In genomic region chr12:132056959-132057358, GRCh38 we compare ENCODE assay signal across 28 cellular contexts.
A peak's percentile ranks its signal among the peaks of the same experiment; 100 is the strongest.
DNase-seq lines count a peak whose midpoint lies in the region; ATAC-seq and TF ChIP-seq lines count a peak whose summit lies in the region.
"Had no signal": no experiment of that assay in that cellular context is flagged by ENCODE, and none has a peak within 500 bp of the region (broad histone marks: within the 10 kb centered on the region; RNA-seq: fewer than 3 reads in every experiment).

No MANE protein-coding gene starts in this region.

- no peaks in the 10 kb centered on the region for H3K9me3 Mint-ChIP-seq in stimulated activated naive B cell treated with anti-CD40 and anti-IgM and Interleukin-4, amounts not matched to agents 10 μg/mL and 1 μg/mL and 100 μg/mL, for 72 hours
- H3K9me3 Mint-ChIP-seq: activated naive CD4-positive, alpha-beta T cell treated with anti-CD3 and anti-CD28 coated beads, Interleukin-2, amount 50 U/mL, for 72 hours; activated T-helper 1 cell treated with anti-CD3 and anti-CD28 coated beads, Interleukin-12 subunit alpha, Interleukin-12 subunit beta, Interleukin-2, Interleukin-4 antibody, amounts not matched to agents 30 ng/mL and 10 ng/mL and 1 ng/mL, durations not matched to agents 14 hours and 24 hours and 36 hours; naive thymus-derived CD8-positive, alpha-beta T cell; stimulated activated naive CD8-positive, alpha-beta T cell treated with anti-CD3 and anti-CD28 coated beads, Interleukin-15, Interleukin-2, amounts not matched to agents 100 ng/mL and 50 ng/mL, for 24 hours had no signal

- no peak overlapping the region for H3K27ac ChIP-seq in PC-3 (ENCODE audit: low read length)
- H3K27ac ChIP-seq: breast epithelium, epithelial cell of prostate, HL-60, SJCRH30, thoracic aorta had no signal

- H3K79me2 ChIP-seq in PC-3 (ENCODE audit: low read length), result no peaks in the 10 kb centered on the region

- H3K27ac Mint-ChIP-seq in stimulated activated naive B cell treated with anti-CD40 and anti-IgM and Interleukin-4, amounts not matched to agents 10 μg/mL and 1 μg/mL and 100 μg/mL, for 72 hours, result no peak overlapping the region
- H3K27ac Mint-ChIP-seq: activated CD8-positive, alpha-beta memory T cell treated with anti-CD3 and anti-CD28 coated beads, Interleukin-2, amount 10 ng/mL, durations not matched to agents 7 days and 5 days; activated naive CD4-positive, alpha-beta T cell treated with anti-CD3 and anti-CD28 coated beads, Interleukin-2, amount 50 U/mL, for 72 hours; activated T-helper 1 cell treated with anti-CD3 and anti-CD28 coated beads, Interleukin-12 subunit alpha, Interleukin-12 subunit beta, Interleukin-2, Interleukin-4 antibody, amounts not matched to agents 30 ng/mL and 10 ng/mL and 1 ng/mL, durations not matched to agents 14 hours and 24 hours and 36 hours; stimulated activated naive CD8-positive, alpha-beta T cell treated with anti-CD3 and anti-CD28 coated beads, Interleukin-15, Interleukin-2, amounts not matched to agents 100 ng/mL and 50 ng/mL, for 24 hours had no signal

- DNase-seq in activated effector memory CD4-positive, alpha-beta T cell treated with anti-CD3 and anti-CD28 coated beads, Interleukin-2, amount 50 U/mL, for 16 hours, result peak; percentile 33
- no peak for DNase-seq in activated effector memory CD4-positive, alpha-beta T cell treated with Interleukin-2 at 50 U/mL for 16 hours
- DNase-seq in PC-3 (peak; percentile 26), Kasumi-1 (lab: John Stamatoyannopoulos, UW) (no peak), NOMO-1 treated with DMSO at 0.1 percent for 48 hours (lab: John Stamatoyannopoulos, UW; ENCODE audit: unreplicated experiment) (no peak)
- no peak for DNase-seq in stimulated activated naive B cell treated with anti-CD40 and anti-IgM and Interleukin-4, amounts not matched to agents 10 μg/mL and 1 μg/mL and 100 μg/mL, for 72 hours
- DNase-seq: 8988T; activated CD8-positive, alpha-beta memory T cell treated with anti-CD3 and anti-CD28 coated beads, Interleukin-2, amount 10 ng/mL, durations not matched to agents 7 days and 5 days; AML-193; DMS153; effector CD4-positive, alpha-beta T cell; H7; left ventricle myocardium superior; naive thymus-derived CD8-positive, alpha-beta T cell; NCI-H1694 treated with DMSO at 0.1 percent for 48 hours; NCI-H510A treated with DMSO at 0.1 percent for 48 hours; occipital lobe; SJCRH30; T1000 had no signal

- H4K20me1 ChIP-seq in PC-3 (ENCODE audit: low read length), result no peaks in the 10 kb centered on the region

- no peaks in the 10 kb centered on the region for H3K9me2 ChIP-seq in PC-3 (replicated peaks; ENCODE audit: low read length)

- no peaks in the 10 kb centered on the region for H3K9me3 ChIP-seq in PC-3 (ENCODE audit: low read length)
- H3K9me3 ChIP-seq: breast epithelium, SJCRH30, thoracic aorta had no signal

- no peak overlapping the region for H3K4me3 ChIP-seq in PC-3 (ENCODE audit: low read length)
- H3K4me3 ChIP-seq: breast epithelium, SJCRH30, thoracic aorta had no signal

- H3K4me1 Mint-ChIP-seq in stimulated activated naive B cell treated with anti-CD40 and anti-IgM and Interleukin-4, amounts not matched to agents 10 μg/mL and 1 μg/mL and 100 μg/mL, for 72 hours, result peaks cover 29 to 34% of the 10 kb centered on the region in 2 donors
- H3K4me1 Mint-ChIP-seq: activated CD8-positive, alpha-beta memory T cell treated with anti-CD3 and anti-CD28 coated beads, Interleukin-2, amount 10 ng/mL, durations not matched to agents 7 days and 5 days had no signal

- CTCF ChIA-PET in PC-3 (lab: Charles Lee), result no interaction called here

- no peak for TF ChIP-seq CTCF in PC-3 (conservative IDR thresholded peaks at IDR 0.05; ENCODE audit: low read depth, low read length)

- H3K9ac ChIP-seq in PC-3 (ENCODE audit: low read length), result no peak overlapping the region

- no peak overlapping the region for H2AFZ ChIP-seq in PC-3 (ENCODE audit: low read length)

- POLR2A ChIA-PET in PC-3 (lab: Charles Lee; ENCODE audit: unreplicated experiment), result no interaction called here

- BruUV-seq in PC-3 (replicated peaks; lab: Mats Ljungman, UMichigan), result no TSS peak

- H3K27me3 Mint-ChIP-seq in stimulated activated naive B cell treated with anti-CD40 and anti-IgM and Interleukin-4, amounts not matched to agents 10 μg/mL and 1 μg/mL and 100 μg/mL, for 72 hours, result no peaks in the 10 kb centered on the region
- H3K27me3 Mint-ChIP-seq: activated CD8-positive, alpha-beta memory T cell treated with anti-CD3 and anti-CD28 coated beads, Interleukin-2, amount 10 ng/mL, durations not matched to agents 7 days and 5 days; naive thymus-derived CD8-positive, alpha-beta T cell; stimulated activated naive CD8-positive, alpha-beta T cell treated with anti-CD3 and anti-CD28 coated beads, Interleukin-15, Interleukin-2, amounts not matched to agents 100 ng/mL and 50 ng/mL, for 24 hours had no signal

- H3K36me3 Mint-ChIP-seq in stimulated activated naive B cell treated with anti-CD40 and anti-IgM and Interleukin-4, amounts not matched to agents 10 μg/mL and 1 μg/mL and 100 μg/mL, for 72 hours, result peaks cover 77 to 87% of the 10 kb centered on the region in 2 donors

- H3K4me1 ChIP-seq in PC-3 (ENCODE audit: insufficient read depth, low read length), result no peaks in the 10 kb centered on the region
- H3K4me1 ChIP-seq: breast epithelium, SJCRH30 had no signal

- ATAC-seq in HG02610 (IDR thresholded peaks at IDR 0.05; ENCODE audit: unreplicated experiment) (peak; percentile 57), PC-3 (no peak), HG03039 (IDR thresholded peaks at IDR 0.05; ENCODE audit: unreplicated experiment) (no peak)
- ATAC-seq in stimulated activated naive B cell treated with anti-CD40 and anti-IgM and Interleukin-4, amounts not matched to agents 10 μg/mL and 1 μg/mL and 100 μg/mL, for 72 hours (replicated peaks), result peak; percentile 90
- ATAC-seq: activated CD8-positive, alpha-beta memory T cell treated with anti-CD3 and anti-CD28 coated beads, Interleukin-2, amount 10 ng/mL, durations not matched to agents 7 days and 5 days; activated naive CD4-positive, alpha-beta T cell treated with anti-CD3 and anti-CD28 coated beads, Interleukin-2, amount 50 U/mL, for 72 hours; left ventricle myocardium superior; naive thymus-derived CD8-positive, alpha-beta T cell had no signal

- H3F3A ChIP-seq in PC-3 (ENCODE audit: low read length, unreplicated experiment), result no peaks in the 10 kb centered on the region

- peaks cover 42% of the 10 kb centered on the region for H3K36me3 ChIP-seq in PC-3 (ENCODE audit: low read depth, low read length)

- intact Hi-C loops in PC-3 (cut with micrococcal nuclease), result no loop called here

- H3K4me3 Mint-ChIP-seq in stimulated activated naive B cell treated with anti-CD40 and anti-IgM and Interleukin-4, amounts not matched to agents 10 μg/mL and 1 μg/mL and 100 μg/mL, for 72 hours, result peak overlapping the region in 1 of 2 donors; percentile 33
- H3K4me3 Mint-ChIP-seq: activated CD8-positive, alpha-beta memory T cell treated with anti-CD3 and anti-CD28 coated beads, Interleukin-2, amount 10 ng/mL, durations not matched to agents 7 days and 5 days; activated T-helper 1 cell treated with anti-CD3 and anti-CD28 coated beads, Interleukin-12 subunit alpha, Interleukin-12 subunit beta, Interleukin-2, Interleukin-4 antibody, amounts not matched to agents 30 ng/mL and 10 ng/mL and 1 ng/mL, durations not matched to agents 14 hours and 24 hours and 36 hours; naive thymus-derived CD8-positive, alpha-beta T cell; stimulated activated naive CD8-positive, alpha-beta T cell treated with anti-CD3 and anti-CD28 coated beads, Interleukin-15, Interleukin-2, amounts not matched to agents 100 ng/mL and 50 ng/mL, for 24 hours had no signal

- no peak overlapping the region for H3K4me2 ChIP-seq in PC-3 (ENCODE audit: low read length)

- H3K27me3 ChIP-seq in PC-3 (ENCODE audit: low read length), result no peaks in the 10 kb centered on the region
- H3K27me3 ChIP-seq: breast epithelium, SJCRH30 had no signal

Comparison
In these comparisons a context has a peak if more than half of its experiments do, and no peak if none do; other contexts are left out.
1. DNase-seq: peak in activated effector memory CD4-positive, alpha-beta T cell treated with anti-CD3 and anti-CD28 coated beads, Interleukin-2, amount 50 U/mL, for 16 hours (single experiment) and PC-3 (single experiment); none in activated effector memory CD4-positive, alpha-beta T cell treated with Interleukin-2 at 50 U/mL for 16 hours (single experiment), stimulated activated naive B cell treated with anti-CD40 and anti-IgM and Interleukin-4, amounts not matched to agents 10 μg/mL and 1 μg/mL and 100 μg/mL, for 72 hours (single experiment), Kasumi-1 (0 of 2) and NOMO-1 treated with DMSO at 0.1 percent for 48 hours (single experiment).
2. ATAC-seq: peak in HG02610 (single experiment) and stimulated activated naive B cell treated with anti-CD40 and anti-IgM and Interleukin-4, amounts not matched to agents 10 μg/mL and 1 μg/mL and 100 μg/mL, for 72 hours (2 of 2); none in PC-3 (single experiment) and HG03039 (single experiment).